ENCODE assay signal across 25 cellular contexts in the genomic region with DNA sequence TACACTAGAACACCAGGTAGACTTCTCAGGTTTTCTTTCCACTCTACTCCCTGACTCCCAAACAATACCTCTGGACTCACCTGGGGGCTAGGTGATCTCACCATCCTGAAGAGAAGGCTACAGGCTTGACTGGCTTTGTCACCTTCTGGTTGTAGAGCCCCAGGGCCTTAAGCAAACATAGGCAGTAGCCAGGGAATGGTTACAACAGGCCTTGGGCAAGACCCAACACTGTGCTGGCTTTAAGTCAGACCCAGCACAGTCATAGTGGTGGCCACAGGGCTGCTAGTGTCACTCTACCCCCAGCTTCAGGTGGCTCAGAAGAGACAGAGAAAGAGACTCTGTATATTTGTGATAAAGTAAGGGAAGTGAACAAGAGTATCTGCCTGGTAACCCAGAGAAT.
"Had no signal": no experiment of that assay in that cellular context is flagged by ENCODE, and none has a peak within 500 bp of the region (broad histone marks: within the 10 kb centered on the region; RNA-seq: fewer than 3 reads in every experiment).

No MANE protein-coding gene starts in this region.

- H3K4me3 ChIP-seq: colonic mucosa, dorsolateral prefrontal cortex, left lung, lung, neural progenitor cell, prostate gland, spleen, transverse colon, uterus had no signal

- H3K9me3 ChIP-seq: colonic mucosa, prostate gland, transverse colon, uterus had no signal

- ATAC-seq: activated naive CD4-positive, alpha-beta T cell treated with anti-CD3 and anti-CD28 coated beads, Interleukin-2, amount 50 U/mL, for 72 hours; effector memory CD8-positive, alpha-beta T cell; left lung; naive thymus-derived CD8-positive, alpha-beta T cell had no signal

- FAIRE-seq: endothelial cell of umbilical vein had no signal

- H3K4me1 ChIP-seq: colonic mucosa, left lung, neural progenitor cell, prostate gland, spleen, transverse colon, uterus had no signal

- H3K4me3 Mint-ChIP-seq: central memory CD8-positive, alpha-beta T cell; effector memory CD8-positive, alpha-beta T cell; mesothelial cell of epicardium; naive thymus-derived CD8-positive, alpha-beta T cell; neural progenitor cell; T-helper 1 cell treated with Interleukin-12 subunit alpha and Interleukin-12 subunit beta and Interleukin-4 antibody, amounts not matched to agents 30 μg/mL and 1 μg/mL, for 36 hours; WTC11 had no signal

- H3K4me1 Mint-ChIP-seq: central memory CD8-positive, alpha-beta T cell; mesothelial cell of epicardium; naive thymus-derived CD8-positive, alpha-beta T cell; neural progenitor cell; WTC11 had no signal

- DNase-seq: activated gamma-delta T cell treated with Interleukin-2 at 50 U/mL for 16 hours; activated T-cell treated with anti-CD3 and anti-CD28 coated beads, Interleukin-2, amount 50 U/mL, for 1 hour; aorta; brain microvascular endothelial cell; colonic mucosa; dorsolateral prefrontal cortex; effector memory CD8-positive, alpha-beta T cell; foreskin fibroblast; left lung; naive thymus-derived CD8-positive, alpha-beta T cell; spleen; stimulated activated CD4-positive, alpha-beta T cell treated with anti-CD3 and anti-CD28 coated beads, Interleukin-4, amount 100 ng/mL, for 1 hour; stimulated activated naive CD4-positive, alpha-beta T cell treated with Interleukin-2 at 50 U/mL for 16 hours; T1000; transverse colon; uterus had no signal

- H3K27ac Mint-ChIP-seq: activated naive CD4-positive, alpha-beta T cell treated with anti-CD3 and anti-CD28 coated beads, Interleukin-2, amount 50 U/mL, for 72 hours; effector memory CD8-positive, alpha-beta T cell; mesothelial cell of epicardium; naive thymus-derived CD8-positive, alpha-beta T cell; neural progenitor cell; T-helper 1 cell treated with Interleukin-12 subunit alpha and Interleukin-12 subunit beta and Interleukin-4 antibody, amounts not matched to agents 30 μg/mL and 1 μg/mL, for 36 hours; WTC11 had no signal

- H3K27ac ChIP-seq: brain microvascular endothelial cell, colonic mucosa, dorsolateral prefrontal cortex, left lung, neural progenitor cell, prostate gland, spleen, transverse colon, uterus had no signal

- H3K9me3 Mint-ChIP-seq: effector memory CD8-positive, alpha-beta T cell; neural progenitor cell; T-helper 1 cell treated with Interleukin-12 subunit alpha and Interleukin-12 subunit beta and Interleukin-4 antibody, amounts not matched to agents 30 μg/mL and 1 μg/mL, for 36 hours; WTC11 had no signal

- H3K9ac ChIP-seq: neural progenitor cell had no signal

- H3K27me3 ChIP-seq: brain microvascular endothelial cell, colonic mucosa, dorsolateral prefrontal cortex, left lung, neural progenitor cell, spleen, transverse colon, uterus had no signal

- H3K36me3 ChIP-seq: brain microvascular endothelial cell, colonic mucosa, left lung, neural progenitor cell, prostate gland, spleen, transverse colon, uterus had no signal

- H3K36me3 Mint-ChIP-seq: mesothelial cell of epicardium, neural progenitor cell, WTC11 had no signal

- H2AFZ ChIP-seq: neural progenitor cell had no signal

- H3K4me2 ChIP-seq: neural progenitor cell had no signal
